26 cellular contexts compared by ENCODE assay signal in the genomic region with DNA sequence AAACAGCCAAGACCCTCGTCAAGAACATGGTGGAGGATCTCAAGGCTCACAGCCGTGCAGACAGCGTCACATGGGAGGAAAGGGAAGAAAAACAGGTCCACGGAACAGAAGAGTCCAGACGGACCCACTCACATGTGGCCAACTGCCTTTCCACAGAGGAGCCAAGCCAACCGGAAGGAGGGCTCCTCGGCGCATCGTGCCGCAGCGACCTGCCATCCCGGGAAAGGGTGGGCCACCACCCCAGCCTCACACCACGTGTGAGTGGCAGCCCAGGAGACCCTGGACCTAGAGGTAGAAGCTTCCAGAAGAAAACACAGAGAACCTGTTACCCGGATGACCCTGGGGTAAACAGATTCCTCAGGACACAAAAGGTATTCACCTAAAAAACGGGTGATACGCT. TPM values are rescaled to one million over a fixed set of nuclear protein-coding genes. Genes with fewer than 3 reads are reported as not detected.
DNase-seq lines count a peak whose midpoint lies in the region; ATAC-seq and TF ChIP-seq lines count a peak whose summit lies in the region.
"Had no signal": no experiment of that assay in that cellular context is flagged by ENCODE, and none has a peak within 500 bp of the region (broad histone marks: within the 10 kb centered on the region; RNA-seq: fewer than 3 reads in every experiment).

No MANE protein-coding gene starts in this region.

- no peak for TF ChIP-seq EP300 in gastroesophageal sphincter (IDR thresholded peaks at IDR 0.05)

- POLR2A ChIA-PET in MCF 10A (lab: Yijun Ruan, JAX): no interaction called here

- H3K9me3 Mint-ChIP-seq in activated naive CD4-positive, alpha-beta T cell treated with anti-CD3 and anti-CD28 coated beads, Interleukin-2, amount 10 ng/mL, durations not matched to agents 7 days and 5 days: no peaks in the 10 kb centered on the region
- no peaks in the 10 kb centered on the region for H3K9me3 Mint-ChIP-seq in activated naive CD4-positive, alpha-beta T cell treated with anti-CD3 and anti-CD28 coated beads for 36 hours
- no peaks in the 10 kb centered on the region for H3K9me3 Mint-ChIP-seq in central memory CD8-positive, alpha-beta T cell
- H3K9me3 Mint-ChIP-seq in MCF 10A (ENCODE audit: unreplicated experiment): no peaks in the 10 kb centered on the region
- H3K9me3 Mint-ChIP-seq: CD8-positive, alpha-beta memory T cell; HFFc6 had no signal

- H3K79me2 ChIP-seq in OCI-LY1 (ENCODE audit: insufficient read depth, low read length): no peaks in the 10 kb centered on the region

- H3K4me1 Mint-ChIP-seq in activated naive CD4-positive, alpha-beta T cell treated with anti-CD3 and anti-CD28 coated beads, Interleukin-2, amount 10 ng/mL, durations not matched to agents 7 days and 5 days: peaks cover 34% of the 10 kb centered on the region
- H3K4me1 Mint-ChIP-seq in activated naive CD4-positive, alpha-beta T cell treated with anti-CD3 and anti-CD28 coated beads for 36 hours (ENCODE audit: low read depth): peaks cover 21% of the 10 kb centered on the region
- peaks cover 48% of the 10 kb centered on the region for H3K4me1 Mint-ChIP-seq in central memory CD8-positive, alpha-beta T cell
- no peaks in the 10 kb centered on the region for H3K4me1 Mint-ChIP-seq in MCF 10A (ENCODE audit: insufficient read depth, unreplicated experiment)

- TF ChIP-seq CTCF in OCI-LY1 (IDR thresholded peaks at IDR 0.05; ENCODE audit: low read length) (no peak), gastroesophageal sphincter (IDR thresholded peaks at IDR 0.05) (no peak), MCF 10A (IDR thresholded peaks at IDR 0.05; ENCODE audit: unreplicated experiment) (no peak)

- 86 to 88% methylated on average over 8 to 11 of the region's 16 CpGs for WGBS in gastroesophageal sphincter (ENCODE audit: low coverage in 1 of 2), 2 donors

- no peak for ATAC-seq in central memory CD8-positive, alpha-beta T cell (replicated peaks; ENCODE audit: extremely low read depth, poor library complexity, severe bottlenecking)
- ATAC-seq in gastroesophageal sphincter: no peak

- H3K4me3 ChIP-seq in OCI-LY1 (ENCODE audit: low read depth, low read length, poor library complexity, severe bottlenecking): no peak overlapping the region
- H3K4me3 ChIP-seq in gastroesophageal sphincter: no peak overlapping the region
- H3K4me3 ChIP-seq: SJCRH30 had no signal

- H3K27ac ChIP-seq in OCI-LY1 (ENCODE audit: low read depth, low read length, poor library complexity, severe bottlenecking): peak overlapping the region; percentile 28
- H3K27ac ChIP-seq in gastroesophageal sphincter: no peak overlapping the region
- H3K27ac ChIP-seq: 22Rv1, C4-2B, SJCRH30 had no signal

- no peak for DNase-seq in activated naive CD4-positive, alpha-beta T cell treated with anti-CD3 and anti-CD28 coated beads, Interleukin-2, amount 10 ng/mL, durations not matched to agents 7 days and 5 days
- no peak for DNase-seq in activated naive CD4-positive, alpha-beta T cell treated with anti-CD3 and anti-CD28 coated beads for 36 hours
- no peak for DNase-seq in central memory CD8-positive, alpha-beta T cell (ENCODE audit: low spot score in 2 of 2)
- no peak for DNase-seq in pons (ENCODE audit: low spot score)
- no peak for DNase-seq in COLO829 (ENCODE audit: low spot score)
- DNase-seq in MCF 10A (ENCODE audit: unreplicated experiment): no peak
- DNase-seq: ACHN; CD8-positive, alpha-beta memory T cell; DMS53; EL; GF-D8; H7; HFFc6; NCI-H1092; NCI-H1436 treated with DMSO at 0.1 percent for 48 hours; NCI-H2029; NCI-H2171; NCI-H345; NCI-H524; NCI-H774; OCI-M1; SJCRH30 had no signal

- no peaks in the 10 kb centered on the region for H3K9me3 ChIP-seq in OCI-LY1 (ENCODE audit: low read length)
- no peaks in the 10 kb centered on the region for H3K9me3 ChIP-seq in gastroesophageal sphincter
- H3K9me3 ChIP-seq: SJCRH30 had no signal

- no peaks in the 10 kb centered on the region for H3K9me2 ChIP-seq in OCI-LY1 (ENCODE audit: low read depth, low read length)

- no TSS peak for BruUV-seq in MCF 10A (replicated peaks; lab: Mats Ljungman, UMichigan)

- no peak overlapping the region for H2AFZ ChIP-seq in OCI-LY1 (ENCODE audit: low read length)

- H3K4me1 ChIP-seq in OCI-LY1 (ENCODE audit: insufficient read depth, low read length, severe bottlenecking) (peaks cover 61% of the 10 kb centered on the region), gastroesophageal sphincter (peaks cover 0 to 41% (median 0%) of the 10 kb centered on the region in 3 donors)
- H3K4me1 ChIP-seq: SJCRH30 had no signal

- H3K4me2 ChIP-seq in OCI-LY1 (ENCODE audit: low read length): no peak overlapping the region

- TF ChIP-seq POLR2A in gastroesophageal sphincter (IDR thresholded peaks at IDR 0.05): no peak

- intact Hi-C loops in activated naive CD4-positive, alpha-beta T cell treated with anti-CD3 and anti-CD28 coated beads for 36 hours (cut with micrococcal nuclease): no loop called here
- intact Hi-C loops in MCF 10A (cut with micrococcal nuclease): no loop called here

- H4K20me1 ChIP-seq in OCI-LY1 (ENCODE audit: insufficient read depth, low read length): no peaks in the 10 kb centered on the region

- peaks cover 59% of the 10 kb centered on the region for H3K36me3 Mint-ChIP-seq in activated naive CD4-positive, alpha-beta T cell treated with anti-CD3 and anti-CD28 coated beads, Interleukin-2, amount 10 ng/mL, durations not matched to agents 7 days and 5 days
- peaks cover 30% of the 10 kb centered on the region for H3K36me3 Mint-ChIP-seq in activated naive CD4-positive, alpha-beta T cell treated with anti-CD3 and anti-CD28 coated beads for 36 hours (ENCODE audit: low read depth)
- peaks cover 27% of the 10 kb centered on the region for H3K36me3 Mint-ChIP-seq in central memory CD8-positive, alpha-beta T cell (ENCODE audit: insufficient read depth)
- H3K36me3 Mint-ChIP-seq in MCF 10A (ENCODE audit: insufficient read depth, unreplicated experiment): peaks cover 65% of the 10 kb centered on the region

- H3K27me3 Mint-ChIP-seq in activated naive CD4-positive, alpha-beta T cell treated with anti-CD3 and anti-CD28 coated beads, Interleukin-2, amount 10 ng/mL, durations not matched to agents 7 days and 5 days: no peaks in the 10 kb centered on the region
- no peaks in the 10 kb centered on the region for H3K27me3 Mint-ChIP-seq in activated naive CD4-positive, alpha-beta T cell treated with anti-CD3 and anti-CD28 coated beads for 36 hours (ENCODE audit: low read depth)
- H3K27me3 Mint-ChIP-seq in central memory CD8-positive, alpha-beta T cell: no peaks in the 10 kb centered on the region
- H3K27me3 Mint-ChIP-seq in MCF 10A (ENCODE audit: insufficient read depth, unreplicated experiment): no peaks in the 10 kb centered on the region

- H3K9ac ChIP-seq in OCI-LY1 (ENCODE audit: low read length): no peak overlapping the region

- H3F3A ChIP-seq in OCI-LY1 (ENCODE audit: insufficient read depth, low read length): peaks cover 6% of the 10 kb centered on the region

- H3K27me3 ChIP-seq in OCI-LY1 (ENCODE audit: insufficient read depth, low read length) (no peaks in the 10 kb centered on the region), gastroesophageal sphincter (no peaks in the 10 kb centered on the region)
- H3K27me3 ChIP-seq: SJCRH30 had no signal

- CTCF ChIA-PET in activated naive CD4-positive, alpha-beta T cell treated with anti-CD3 and anti-CD28 coated beads, Interleukin-2, amount 10 ng/mL, durations not matched to agents 7 days and 5 days (lab: Charles Lee): no interaction called here
- CTCF ChIA-PET in activated naive CD4-positive, alpha-beta T cell treated with anti-CD3 and anti-CD28 coated beads for 36 hours (lab: Charles Lee): interaction anchor here (1.4 kb wide), 1 partner anchor 53 kb away, joined by 10 read pairs; no protein-coding TSS in a partner anchor
- CTCF ChIA-PET in MCF 10A (lab: Yijun Ruan, JAX): no interaction called here

- no peak overlapping the region for H3K4me3 Mint-ChIP-seq in activated naive CD4-positive, alpha-beta T cell treated with anti-CD3 and anti-CD28 coated beads, Interleukin-2, amount 10 ng/mL, durations not matched to agents 7 days and 5 days
- no peak overlapping the region for H3K4me3 Mint-ChIP-seq in activated naive CD4-positive, alpha-beta T cell treated with anti-CD3 and anti-CD28 coated beads for 36 hours
- no peak overlapping the region for H3K4me3 Mint-ChIP-seq in central memory CD8-positive, alpha-beta T cell
- H3K4me3 Mint-ChIP-seq in MCF 10A (ENCODE audit: unreplicated experiment): no peak overlapping the region
- H3K4me3 Mint-ChIP-seq: CD8-positive, alpha-beta memory T cell; HFFc6 had no signal

- H3K27ac Mint-ChIP-seq in activated naive CD4-positive, alpha-beta T cell treated with anti-CD3 and anti-CD28 coated beads, Interleukin-2, amount 10 ng/mL, durations not matched to agents 7 days and 5 days: peak overlapping the region; percentile 26
- no peak overlapping the region for H3K27ac Mint-ChIP-seq in activated naive CD4-positive, alpha-beta T cell treated with anti-CD3 and anti-CD28 coated beads for 36 hours
- H3K27ac Mint-ChIP-seq in central memory CD8-positive, alpha-beta T cell (ENCODE audit: low read depth): peak overlapping the region; percentile 61
- no peak overlapping the region for H3K27ac Mint-ChIP-seq in MCF 10A (ENCODE audit: low read depth, unreplicated experiment)
- H3K27ac Mint-ChIP-seq: HFFc6 had no signal

- H3K36me3 ChIP-seq in OCI-LY1 (ENCODE audit: insufficient read depth, low read length) (peaks cover 25% of the 10 kb centered on the region), gastroesophageal sphincter (peaks cover 0 to 74% of the 10 kb centered on the region in 2 donors)

RNA-seq across cellular contexts. Expression of a gene that starts 28.4 kb away (rescaled TPM):
- total RNA-seq in activated naive CD4-positive, alpha-beta T cell treated with anti-CD3 and anti-CD28 coated beads for 36 hours: 100 to 1,000 TPM; 136 to 140 TPM
- total RNA-seq in gastroesophageal sphincter (100 to 1,000 TPM; 126 to 271 (median 164) TPM), MCF 10A (2022) (133 and 152 TPM in 2 replicates)

RNA-seq across cellular contexts. Expression of a gene that starts 48.2 kb away (rescaled TPM):
- total RNA-seq in activated naive CD4-positive, alpha-beta T cell treated with anti-CD3 and anti-CD28 coated beads for 36 hours: 1 to 10 TPM; 4.8 to 5.5 TPM
- 10 to 100 TPM; 16.3 to 72.5 (median 55.0) TPM for total RNA-seq in gastroesophageal sphincter
- total RNA-seq in MCF 10A (2022): 0.54 and 0.64 TPM in 2 replicates

Comparison
In these comparisons a context has a peak if more than half of its experiments do, and no peak if none do; other contexts are left out.
1. H3K27ac Mint-ChIP-seq: peak in activated naive CD4-positive, alpha-beta T cell treated with anti-CD3 and anti-CD28 coated beads, Interleukin-2, amount 10 ng/mL, durations not matched to agents 7 days and 5 days (single experiment) and central memory CD8-positive, alpha-beta T cell (single experiment); none in activated naive CD4-positive, alpha-beta T cell treated with anti-CD3 and anti-CD28 coated beads for 36 hours (single experiment) and MCF 10A (single experiment).